14 cellular contexts compared by ENCODE assay signal in genomic region chr6:6317386-6317785, GRCh38. TPM values are rescaled to one million over a fixed set of nuclear protein-coding genes. Genes with fewer than 3 reads are reported as not detected.
"Had no signal": no experiment of that assay in that cellular context is flagged by ENCODE, and none has a peak within 500 bp of the region (broad histone marks: within the 10 kb centered on the region; RNA-seq: fewer than 3 reads in every experiment).

No MANE protein-coding gene starts in this region.

- H3K27ac Mint-ChIP-seq: natural killer cell treated with Interleukin-12 subunit alpha and Interleukin-12 subunit beta and Interleukin-15 and Interleukin-18, amount 100 ng/mL, for 72 hours had no signal

- H3K27ac ChIP-seq: left lung, upper lobe of left lung had no signal

- DNase-seq: activated CD4-positive, alpha-beta T cell treated with anti-CD3 and anti-CD28 coated beads, Interleukin-2, amount 50 U/mL, for 48 hours; activated CD4-positive, CD25-positive, alpha-beta regulatory T cell treated with anti-CD3 and anti-CD28 coated beads, Interleukin-2, amount 50 U/mL, for 72 hours; activated effector memory CD4-positive, alpha-beta T cell treated with Interleukin-2 at 50 U/mL for 16 hours; activated naive CD4-positive, alpha-beta T cell treated with anti-CD3 and anti-CD28 coated beads, Interleukin-2, amount 50 U/mL, for 16 hours; activated T-cell treated with anti-CD3 and anti-CD28 coated beads, Interleukin-2, amount 50 U/mL, for 4 hours; left lung; mesenchymal stem cell; nucleus accumbens; stimulated activated naive CD8-positive, alpha-beta T cell treated with anti-CD3 and anti-CD28 coated beads, Interleukin-15, Interleukin-2, amounts not matched to agents 100 U/mL and 50 U/mL, for 24 hours; upper lobe of left lung had no signal

- ATAC-seq: activated T-cell treated with anti-CD3 and anti-CD28 coated beads, Interleukin-2, amount 50 U/mL, for 4 hours; esophagus mucosa; left lung; natural killer cell treated with Interleukin-12 subunit alpha and Interleukin-12 subunit beta and Interleukin-15 and Interleukin-18, amount 100 ng/mL, for 72 hours; stimulated activated naive CD8-positive, alpha-beta T cell treated with anti-CD3 and anti-CD28 coated beads, Interleukin-15, Interleukin-2, amounts not matched to agents 100 U/mL and 50 U/mL, for 24 hours had no signal

- H3K4me3 ChIP-seq: left lung had no signal

- H3K36me3 Mint-ChIP-seq: natural killer cell treated with Interleukin-12 subunit alpha and Interleukin-12 subunit beta and Interleukin-15 and Interleukin-18, amount 100 ng/mL, for 72 hours had no signal

- H3K9me3 Mint-ChIP-seq: activated T-cell treated with anti-CD3 and anti-CD28 coated beads, Interleukin-2, amount 50 U/mL, for 4 hours; natural killer cell treated with Interleukin-12 subunit alpha and Interleukin-12 subunit beta and Interleukin-15 and Interleukin-18, amount 100 ng/mL, for 72 hours had no signal

- H3K9me3 ChIP-seq: left lung, upper lobe of left lung had no signal

- H3K36me3 ChIP-seq: left lung, upper lobe of left lung had no signal

- H3K4me3 Mint-ChIP-seq: activated T-cell treated with anti-CD3 and anti-CD28 coated beads, Interleukin-2, amount 50 U/mL, for 4 hours; natural killer cell treated with Interleukin-12 subunit alpha and Interleukin-12 subunit beta and Interleukin-15 and Interleukin-18, amount 100 ng/mL, for 72 hours had no signal

RNA-seq across cellular contexts. Expression of gene F13A1, which starts 3.1 kb away (rescaled TPM):
- total RNA-seq: bronchial epithelial cell; natural killer cell treated with Interleukin-12 subunit alpha and Interleukin-12 subunit beta and Interleukin-15 and Interleukin-18, amount 100 ng/mL, for 72 hours; T-helper 2 cell treated with Interferon-gamma antibody and Interleukin-4, amounts not matched to agents 100 ng/mL and 5 ng/mL, for 36 hours had no signal
